32 cellular contexts compared by ENCODE assay signal in the genomic region with DNA sequence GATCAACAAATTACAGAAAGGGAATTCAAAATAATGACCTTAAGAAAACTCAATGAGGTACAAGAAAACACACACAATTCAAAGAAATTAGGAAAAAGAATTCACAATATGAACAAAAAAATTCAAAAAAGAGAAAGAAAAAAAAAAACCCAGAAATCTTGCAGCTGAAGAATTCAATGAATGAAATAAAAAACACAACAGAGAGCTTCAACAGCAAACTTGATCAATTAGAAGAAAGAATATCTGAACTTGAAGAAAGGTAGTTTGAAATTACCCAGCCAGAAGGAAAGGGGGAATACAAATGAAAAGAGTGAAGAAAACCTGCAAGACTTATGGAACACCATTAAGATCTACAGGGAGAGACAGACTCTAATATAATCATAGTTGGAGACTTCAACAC.
"Had no signal": no experiment of that assay in that cellular context is flagged by ENCODE, and none has a peak within 500 bp of the region (broad histone marks: within the 10 kb centered on the region; RNA-seq: fewer than 3 reads in every experiment).

No MANE protein-coding gene starts in this region.

- H3K4me3 ChIP-seq: coronary artery, esophagus squamous epithelium, gastroesophageal sphincter had no signal

- H3K4me3 Mint-ChIP-seq: activated CD4-positive, alpha-beta memory T cell treated with anti-CD3 and anti-CD28 coated beads for 36 hours; activated CD4-positive, alpha-beta T cell treated with anti-CD3 and anti-CD28 coated beads for 36 hours; activated CD4-positive, alpha-beta T cell treated with anti-CD3 and anti-CD28 coated beads, Interleukin-2, amount 10 ng/mL, durations not matched to agents 24 days and 14 days; activated CD8-positive, alpha-beta memory T cell treated with anti-CD3 and anti-CD28 coated beads, Interleukin-2, amount 10 ng/mL, durations not matched to agents 7 days and 5 days; activated CD8-positive, alpha-beta T cell treated with anti-CD3 and anti-CD28 coated beads, Interleukin-2, amount 10 ng/mL, durations not matched to agents 7 days and 5 days; activated naive CD8-positive, alpha-beta T cell; activated T-helper 1 cell treated with anti-CD3 and anti-CD28 coated beads, Interleukin-12 subunit alpha, Interleukin-12 subunit beta, Interleukin-2, Interleukin-4 antibody, amounts not matched to agents 30 ng/mL and 10 ng/mL and 1 ng/mL, durations not matched to agents 14 hours and 24 hours and 36 hours; central memory CD8-positive, alpha-beta T cell; effector memory CD8-positive, alpha-beta T cell had no signal

- H3K4me1 Mint-ChIP-seq: central memory CD8-positive, alpha-beta T cell had no signal

- ATAC-seq: activated CD4-positive, alpha-beta T cell treated with anti-CD3 and anti-CD28 coated beads for 36 hours; activated CD8-positive, alpha-beta memory T cell treated with anti-CD3 and anti-CD28 coated beads, Interleukin-2, amount 10 ng/mL, durations not matched to agents 7 days and 5 days; activated CD8-positive, alpha-beta T cell treated with anti-CD3 and anti-CD28 coated beads, Interleukin-2, amount 10 ng/mL, durations not matched to agents 7 days and 5 days; effector memory CD8-positive, alpha-beta T cell; gastroesophageal sphincter had no signal

- H3K36me3 ChIP-seq: brain microvascular endothelial cell had no signal

- DNase-seq: activated CD4-positive, alpha-beta memory T cell treated with anti-CD3 and anti-CD28 coated beads for 36 hours; activated CD4-positive, alpha-beta T cell treated with anti-CD3 and anti-CD28 coated beads for 36 hours; activated CD4-positive, alpha-beta T cell treated with anti-CD3 and anti-CD28 coated beads, Interleukin-2, amount 10 ng/mL, durations not matched to agents 24 days and 14 days; activated CD4-positive, CD25-positive, alpha-beta regulatory T cell; activated CD4-positive, CD25-positive, alpha-beta regulatory T cell treated with anti-CD3 and anti-CD28 coated beads, Interleukin-2, amount 50 U/mL, for 72 hours; activated CD8-positive, alpha-beta memory T cell treated with anti-CD3 and anti-CD28 coated beads, Interleukin-2, amount 10 ng/mL, durations not matched to agents 7 days and 5 days; activated CD8-positive, alpha-beta memory T cell treated with anti-CD3 and anti-CD28 coated beads, Interleukin-2, amount 50 U/mL, for 4 hours; activated CD8-positive, alpha-beta T cell treated with anti-CD3 and anti-CD28 coated beads, Interleukin-2, amount 10 ng/mL, durations not matched to agents 7 days and 5 days; activated effector memory CD4-positive, alpha-beta T cell treated with Interleukin-2 at 50 U/mL for 16 hours; activated gamma-delta T cell treated with Interleukin-2 at 50 U/mL for 16 hours; activated naive CD4-positive, alpha-beta T cell treated with anti-CD3 and anti-CD28 coated beads, Interleukin-2, amount 50 U/mL, for 16 hours; activated naive CD4-positive, alpha-beta T cell treated with Interleukin-2 at 50 U/mL for 16 hours; activated T-cell treated with anti-CD3 and anti-CD28 coated beads, Interleukin-2, amount 50 U/mL, for 1 hour; activated T-cell treated with anti-CD3 and anti-CD28 coated beads, Interleukin-2, amount 50 U/mL, for 48 hours; amniotic stem cell; anterior cingulate cortex; brain microvascular endothelial cell; dermis blood vessel endothelial cell; effector CD4-positive, alpha-beta T cell; effector memory CD8-positive, alpha-beta T cell; esophagus squamous epithelium; foreskin melanocyte; T-helper 2 cell had no signal

- H3K4me1 ChIP-seq: esophagus squamous epithelium, gastroesophageal sphincter had no signal

- H3K27me3 Mint-ChIP-seq: activated CD4-positive, alpha-beta memory T cell treated with anti-CD3 and anti-CD28 coated beads for 36 hours; activated CD4-positive, alpha-beta T cell treated with anti-CD3 and anti-CD28 coated beads, Interleukin-2, amount 10 ng/mL, durations not matched to agents 24 days and 14 days; activated CD8-positive, alpha-beta memory T cell treated with anti-CD3 and anti-CD28 coated beads, Interleukin-2, amount 10 ng/mL, durations not matched to agents 7 days and 5 days had no signal

- H3K27me3 ChIP-seq: brain microvascular endothelial cell, esophagus squamous epithelium, gastroesophageal sphincter had no signal

- FAIRE-seq: astrocyte, bronchial epithelial cell, endothelial cell of umbilical vein had no signal

- H3K27ac ChIP-seq: brain microvascular endothelial cell, coronary artery, epithelial cell of prostate, esophagus squamous epithelium, gastroesophageal sphincter had no signal

- H3K27ac Mint-ChIP-seq: activated CD4-positive, alpha-beta memory T cell treated with anti-CD3 and anti-CD28 coated beads for 36 hours; activated CD4-positive, alpha-beta T cell treated with anti-CD3 and anti-CD28 coated beads for 36 hours; activated CD4-positive, alpha-beta T cell treated with anti-CD3 and anti-CD28 coated beads, Interleukin-2, amount 10 ng/mL, durations not matched to agents 24 days and 14 days; activated CD8-positive, alpha-beta memory T cell treated with anti-CD3 and anti-CD28 coated beads, Interleukin-2, amount 10 ng/mL, durations not matched to agents 7 days and 5 days; activated CD8-positive, alpha-beta T cell treated with anti-CD3 and anti-CD28 coated beads, Interleukin-2, amount 10 ng/mL, durations not matched to agents 7 days and 5 days; activated naive CD8-positive, alpha-beta T cell; activated T-helper 1 cell treated with anti-CD3 and anti-CD28 coated beads, Interleukin-12 subunit alpha, Interleukin-12 subunit beta, Interleukin-2, Interleukin-4 antibody, amounts not matched to agents 30 ng/mL and 10 ng/mL and 1 ng/mL, durations not matched to agents 14 hours and 24 hours and 36 hours; effector memory CD8-positive, alpha-beta T cell had no signal
